ENCODE assay signal across 13 cellular contexts in genomic region chr10:13337128-13337826, GRCh38.
"Had no signal": no experiment of that assay in that cellular context is flagged by ENCODE, and none has a peak within 500 bp of the region (broad histone marks: within the 10 kb centered on the region; RNA-seq: fewer than 3 reads in every experiment).

No MANE protein-coding gene starts in this region.

- H3K9me3 ChIP-seq: breast epithelium had no signal

- H3K4me3 ChIP-seq: breast epithelium, neural progenitor cell had no signal

- H3K27ac ChIP-seq: neural progenitor cell had no signal

- ATAC-seq: activated T-helper 17 cell treated with anti-CD3 and anti-CD28 coated beads, Interleukin-2, amount 50 U/mL, for 72 hours; stimulated activated memory B cell treated with anti-CD40 and anti-IgM and Interleukin-4, amounts not matched to agents 10 μg/mL and 1 μg/mL and 100 μg/mL, for 72 hours had no signal

- H3K4me2 ChIP-seq: neural progenitor cell had no signal

- H3K9ac ChIP-seq: neural progenitor cell had no signal

- H2AFZ ChIP-seq: neural progenitor cell had no signal

- H3K4me1 ChIP-seq: breast epithelium, neural progenitor cell had no signal

- DNase-seq: activated CD4-positive, CD25-positive, alpha-beta regulatory T cell treated with anti-CD3 and anti-CD28 coated beads, Interleukin-2, amount 50 U/mL, for 72 hours; activated naive CD4-positive, alpha-beta T cell treated with Interleukin-2 at 50 U/mL for 16 hours; islet precursor cell; midbrain; naive B cell; stimulated activated CD4-positive, alpha-beta T cell treated with anti-CD3 and anti-CD28 coated beads, Interleukin-2, amount 100 ng/mL, for 48 hours; T-helper 1 cell; T1000; trophoblast cell had no signal

- H3K27me3 ChIP-seq: breast epithelium, neural progenitor cell had no signal

- H3K36me3 ChIP-seq: breast epithelium, neural progenitor cell had no signal
